Comparison of ENCODE assay signal across 33 cellular contexts in genomic region chr5:13081116-13081515, GRCh38.
"Had no signal": no experiment of that assay in that cellular context is flagged by ENCODE, and none has a peak within 500 bp of the region (broad histone marks: within the 10 kb centered on the region; RNA-seq: fewer than 3 reads in every experiment).

No MANE protein-coding gene starts in this region.

- H3K36me3 Mint-ChIP-seq: activated CD4-positive, alpha-beta memory T cell treated with anti-CD3 and anti-CD28 coated beads for 36 hours; activated CD8-positive, alpha-beta memory T cell treated with anti-CD3 and anti-CD28 coated beads, Interleukin-2, amount 10 ng/mL, durations not matched to agents 7 days and 5 days; activated naive CD4-positive, alpha-beta T cell treated with anti-CD3 and anti-CD28 coated beads, Interleukin-2, amount 50 U/mL, for 24 hours; activated naive CD8-positive, alpha-beta T cell treated with anti-CD3 and anti-CD28 coated beads for 36 hours had no signal

- H3K27me3 ChIP-seq: adrenal gland, body of pancreas, colonic mucosa, esophagus squamous epithelium, gastroesophageal sphincter had no signal

- H3K4me3 ChIP-seq: adrenal gland, body of pancreas, colonic mucosa, esophagus squamous epithelium, gastroesophageal sphincter had no signal

- H3K9me3 Mint-ChIP-seq: activated CD4-positive, alpha-beta T cell treated with anti-CD3 and anti-CD28 coated beads, Interleukin-2, amount 10 ng/mL, durations not matched to agents 24 days and 14 days had no signal

- H3K4me1 ChIP-seq: adrenal gland, body of pancreas, colonic mucosa, esophagus squamous epithelium, gastroesophageal sphincter had no signal

- H3K27me3 Mint-ChIP-seq: activated CD4-positive, alpha-beta memory T cell treated with anti-CD3 and anti-CD28 coated beads for 36 hours; activated CD4-positive, alpha-beta T cell treated with anti-CD3 and anti-CD28 coated beads for 36 hours; activated CD4-positive, alpha-beta T cell treated with anti-CD3 and anti-CD28 coated beads, Interleukin-2, amount 10 ng/mL, durations not matched to agents 24 days and 14 days; activated CD8-positive, alpha-beta memory T cell treated with anti-CD3 and anti-CD28 coated beads, Interleukin-2, amount 10 ng/mL, durations not matched to agents 7 days and 5 days; activated naive CD4-positive, alpha-beta T cell treated with anti-CD3 and anti-CD28 coated beads, Interleukin-2, amount 50 U/mL, for 24 hours; activated naive CD8-positive, alpha-beta T cell treated with anti-CD3 and anti-CD28 coated beads for 36 hours; activated naive CD8-positive, alpha-beta T cell treated with anti-CD3 and anti-CD28 coated beads, Interleukin-2, amount 50 U/mL, for 24 hours had no signal

- H3K36me3 ChIP-seq: adrenal gland, colonic mucosa, esophagus squamous epithelium, gastroesophageal sphincter had no signal

- H3K27ac Mint-ChIP-seq: activated CD4-positive, alpha-beta memory T cell treated with anti-CD3 and anti-CD28 coated beads for 36 hours; activated CD4-positive, alpha-beta T cell treated with anti-CD3 and anti-CD28 coated beads for 36 hours; activated CD4-positive, alpha-beta T cell treated with anti-CD3 and anti-CD28 coated beads, Interleukin-2, amount 10 ng/mL, durations not matched to agents 24 days and 14 days; activated CD8-positive, alpha-beta memory T cell treated with anti-CD3 and anti-CD28 coated beads, Interleukin-2, amount 10 ng/mL, durations not matched to agents 7 days and 5 days; activated CD8-positive, alpha-beta T cell treated with anti-CD3 and anti-CD28 coated beads, Interleukin-2, amount 10 ng/mL, durations not matched to agents 7 days and 5 days; activated naive CD4-positive, alpha-beta T cell treated with anti-CD3 and anti-CD28 coated beads for 36 hours; activated naive CD4-positive, alpha-beta T cell treated with anti-CD3 and anti-CD28 coated beads, Interleukin-2, amount 50 U/mL, for 24 hours; activated naive CD8-positive, alpha-beta T cell treated with anti-CD3 and anti-CD28 coated beads for 36 hours; activated naive CD8-positive, alpha-beta T cell treated with anti-CD3 and anti-CD28 coated beads, Interleukin-2, amount 50 U/mL, for 24 hours; activated T-helper 1 cell treated with anti-CD3 and anti-CD28 coated beads, Interleukin-12 subunit alpha, Interleukin-12 subunit beta, Interleukin-2, Interleukin-4 antibody, amounts not matched to agents 30 ng/mL and 10 ng/mL and 1 ng/mL, durations not matched to agents 14 hours and 24 hours and 36 hours; activated T-helper 2 cell treated with anti-CD3 and anti-CD28 coated beads, Interferon-gamma antibody, Interleukin-2, Interleukin-4, amounts not matched to agents 10 μg/mL and 5 μg/mL and 100 μg/mL, durations not matched to agents 14 hours and 24 hours and 36 hours; T-helper 1 cell treated with Interleukin-12 subunit alpha and Interleukin-12 subunit beta and Interleukin-4 antibody, amounts not matched to agents 30 μg/mL and 1 μg/mL, for 36 hours; T-helper 2 cell treated with Interferon-gamma antibody and Interleukin-4, amounts not matched to agents 5 μg/mL and 100 μg/mL, for 36 hours had no signal

- H3K4me1 Mint-ChIP-seq: activated CD4-positive, alpha-beta T cell treated with anti-CD3 and anti-CD28 coated beads for 36 hours; activated CD4-positive, alpha-beta T cell treated with anti-CD3 and anti-CD28 coated beads, Interleukin-2, amount 10 ng/mL, durations not matched to agents 24 days and 14 days; activated CD8-positive, alpha-beta memory T cell treated with anti-CD3 and anti-CD28 coated beads, Interleukin-2, amount 10 ng/mL, durations not matched to agents 7 days and 5 days; activated naive CD4-positive, alpha-beta T cell treated with anti-CD3 and anti-CD28 coated beads, Interleukin-2, amount 50 U/mL, for 24 hours; activated naive CD8-positive, alpha-beta T cell treated with anti-CD3 and anti-CD28 coated beads for 36 hours; activated naive CD8-positive, alpha-beta T cell treated with anti-CD3 and anti-CD28 coated beads, Interleukin-2, amount 50 U/mL, for 24 hours had no signal

- H3K27ac ChIP-seq: adrenal gland, body of pancreas, colonic mucosa, epithelial cell of prostate, esophagus squamous epithelium, gastroesophageal sphincter had no signal

- DNase-seq: activated CD4-positive, alpha-beta memory T cell treated with anti-CD3 and anti-CD28 coated beads for 36 hours; activated CD4-positive, alpha-beta T cell treated with anti-CD3 and anti-CD28 coated beads for 36 hours; activated CD4-positive, alpha-beta T cell treated with anti-CD3 and anti-CD28 coated beads, Interleukin-2, amount 10 ng/mL, durations not matched to agents 24 days and 14 days; activated CD4-positive, CD25-positive, alpha-beta regulatory T cell; activated CD4-positive, CD25-positive, alpha-beta regulatory T cell treated with anti-CD3 and anti-CD28 coated beads, Interleukin-2, amount 50 U/mL, for 72 hours; activated CD8-positive, alpha-beta memory T cell treated with anti-CD3 and anti-CD28 coated beads, Interleukin-2, amount 10 ng/mL, durations not matched to agents 7 days and 5 days; activated CD8-positive, alpha-beta memory T cell treated with anti-CD3 and anti-CD28 coated beads, Interleukin-2, amount 50 U/mL, for 4 hours; activated CD8-positive, alpha-beta T cell treated with anti-CD3 and anti-CD28 coated beads, Interleukin-2, amount 10 ng/mL, durations not matched to agents 7 days and 5 days; activated effector memory CD4-positive, alpha-beta T cell treated with anti-CD3 and anti-CD28 coated beads, Interleukin-2, amount 50 U/mL, for 16 hours; activated naive CD4-positive, alpha-beta T cell treated with anti-CD3 and anti-CD28 coated beads for 36 hours; activated naive CD8-positive, alpha-beta T cell treated with anti-CD3 and anti-CD28 coated beads for 36 hours; activated naive CD8-positive, alpha-beta T cell treated with anti-CD3 and anti-CD28 coated beads, Interleukin-2, amount 50 U/mL, for 24 hours; activated T-cell treated with anti-CD3 and anti-CD28 coated beads, Interleukin-2, amount 50 U/mL, for 1 hour; activated T-cell treated with anti-CD3 and anti-CD28 coated beads, Interleukin-2, amount 50 U/mL, for 48 hours; adrenal gland; amygdala; body of pancreas; central memory CD4-positive, alpha-beta T cell; cerebellar nuclear complex; colonic mucosa; effector CD8-positive, alpha-beta T cell; esophagus squamous epithelium; foreskin melanocyte; T1000 had no signal

- H3K4me3 Mint-ChIP-seq: activated CD4-positive, alpha-beta memory T cell treated with anti-CD3 and anti-CD28 coated beads for 36 hours; activated CD4-positive, alpha-beta T cell treated with anti-CD3 and anti-CD28 coated beads for 36 hours; activated CD4-positive, alpha-beta T cell treated with anti-CD3 and anti-CD28 coated beads, Interleukin-2, amount 10 ng/mL, durations not matched to agents 24 days and 14 days; activated CD8-positive, alpha-beta memory T cell treated with anti-CD3 and anti-CD28 coated beads, Interleukin-2, amount 10 ng/mL, durations not matched to agents 7 days and 5 days; activated CD8-positive, alpha-beta T cell treated with anti-CD3 and anti-CD28 coated beads, Interleukin-2, amount 10 ng/mL, durations not matched to agents 7 days and 5 days; activated naive CD4-positive, alpha-beta T cell treated with anti-CD3 and anti-CD28 coated beads for 36 hours; activated naive CD4-positive, alpha-beta T cell treated with anti-CD3 and anti-CD28 coated beads, Interleukin-2, amount 50 U/mL, for 24 hours; activated naive CD8-positive, alpha-beta T cell treated with anti-CD3 and anti-CD28 coated beads for 36 hours; activated naive CD8-positive, alpha-beta T cell treated with anti-CD3 and anti-CD28 coated beads, Interleukin-2, amount 50 U/mL, for 24 hours; activated T-helper 1 cell treated with anti-CD3 and anti-CD28 coated beads, Interleukin-12 subunit alpha, Interleukin-12 subunit beta, Interleukin-2, Interleukin-4 antibody, amounts not matched to agents 30 ng/mL and 10 ng/mL and 1 ng/mL, durations not matched to agents 14 hours and 24 hours and 36 hours; T-helper 1 cell treated with Interleukin-12 subunit alpha and Interleukin-12 subunit beta and Interleukin-4 antibody, amounts not matched to agents 30 μg/mL and 1 μg/mL, for 36 hours; T-helper 2 cell treated with Interferon-gamma antibody and Interleukin-4, amounts not matched to agents 5 μg/mL and 100 μg/mL, for 36 hours had no signal

- ATAC-seq: activated CD4-positive, alpha-beta T cell treated with anti-CD3 and anti-CD28 coated beads for 36 hours; activated CD8-positive, alpha-beta memory T cell treated with anti-CD3 and anti-CD28 coated beads, Interleukin-2, amount 10 ng/mL, durations not matched to agents 7 days and 5 days; activated CD8-positive, alpha-beta T cell treated with anti-CD3 and anti-CD28 coated beads, Interleukin-2, amount 10 ng/mL, durations not matched to agents 7 days and 5 days; activated naive CD8-positive, alpha-beta T cell treated with anti-CD3 and anti-CD28 coated beads, Interleukin-2, amount 50 U/mL, for 24 hours; body of pancreas; gastroesophageal sphincter had no signal

- H3K9me3 ChIP-seq: adrenal gland, body of pancreas, colonic mucosa had no signal

- FAIRE-seq: endometrium, endothelial cell of umbilical vein had no signal
